In the genomic region with DNA sequence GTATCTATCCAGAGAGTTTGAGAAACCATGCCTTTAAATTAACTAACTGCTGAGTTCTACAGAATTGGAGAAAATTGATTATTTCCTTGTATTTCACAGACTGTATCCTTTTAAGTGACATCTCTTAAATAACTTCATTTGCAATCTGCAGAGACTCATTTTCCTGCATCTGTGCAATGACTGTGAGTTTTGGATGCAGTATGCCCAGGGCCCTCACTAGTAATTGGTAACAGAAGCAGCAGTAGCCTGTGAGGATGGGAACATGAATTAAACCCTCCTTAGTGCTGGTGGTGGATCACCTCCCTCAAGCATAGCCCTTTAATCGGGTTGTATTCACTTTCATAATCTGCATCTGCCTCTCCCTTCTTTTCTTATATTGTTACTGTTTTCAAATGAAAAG, we compare ENCODE assay signal across 14 cellular contexts. TPM values are rescaled to one million over a fixed set of nuclear protein-coding genes. Genes with fewer than 3 reads are reported as not detected.
DNase-seq lines count a peak whose midpoint lies in the region; ATAC-seq and TF ChIP-seq lines count a peak whose summit lies in the region.
"Had no signal": no experiment of that assay in that cellular context is flagged by ENCODE, and none has a peak within 500 bp of the region (broad histone marks: within the 10 kb centered on the region; RNA-seq: fewer than 3 reads in every experiment).

No MANE protein-coding gene starts in this region.

- H3K36me3 Mint-ChIP-seq in activated T-helper 1 cell treated with anti-CD3 and anti-CD28 coated beads, Interleukin-12 subunit alpha, Interleukin-12 subunit beta, Interleukin-2, Interleukin-4 antibody, amounts not matched to agents 30 ng/mL and 10 ng/mL and 1 ng/mL, durations not matched to agents 14 hours and 24 hours and 36 hours (ENCODE audit: low read depth) = peaks cover 48% of the 10 kb centered on the region
- H3K36me3 Mint-ChIP-seq in type B pancreatic cell = peaks cover 26% of the 10 kb centered on the region

- peaks cover 0 to 82% (median 29%) of the 10 kb centered on the region in 9 donors for H3K36me3 ChIP-seq in heart right ventricle

- H3K4me1 ChIP-seq in heart right ventricle (peaks cover 3 to 92% (median 61%) of the 10 kb centered on the region in 9 donors), right cardiac atrium (ENCODE audit: control insufficient read depth, insufficient read depth, low read length) (peaks cover 2% of the 10 kb centered on the region)

- H3K4me3 ChIP-seq in heart right ventricle = peak overlapping the region in 1 of 10 donors; percentile 2
- H3K4me3 ChIP-seq in right cardiac atrium (ENCODE audit: low read length) = no peak overlapping the region

- DNase-seq in heart right ventricle (no peak), Right ventricle myocardium inferior (ENCODE audit: missing footprints) (no peak), right cardiac atrium (no peak), type B pancreatic cell (ENCODE audit: extremely low spot score, unreplicated experiment) (no peak), NCI-H128 (lab: John Stamatoyannopoulos, UW; ENCODE audit: unreplicated experiment) (no peak)
- DNase-seq in activated T-helper 1 cell treated with anti-CD3 and anti-CD28 coated beads, Interleukin-12 subunit alpha, Interleukin-12 subunit beta, Interleukin-2, Interleukin-4 antibody, amounts not matched to agents 30 ng/mL and 10 ng/mL and 1 ng/mL, durations not matched to agents 14 hours and 24 hours and 36 hours (ENCODE audit: low spot score) = no peak
- DNase-seq in stimulated activated CD4-positive, alpha-beta T cell treated with anti-CD3 and anti-CD28 coated beads, Interleukin-4, amount 100 ng/mL, for 1 hour = no peak
- DNase-seq: activated CD8-positive, alpha-beta memory T cell treated with anti-CD3 and anti-CD28 coated beads for 24 hours; activated naive CD4-positive, alpha-beta T cell treated with anti-CD3 and anti-CD28 coated beads for 36 hours; caudate nucleus; mesendoderm; occipital lobe; T-helper 9 cell had no signal

- WGBS in heart right ventricle, 2 donors = 31 to 53% methylated on average over 1 of the region's 1 CpG
- WGBS in right cardiac atrium = 47% methylated on average over 1 of the region's 1 CpG

- H3K9me3 ChIP-seq in heart right ventricle (no peaks in the 10 kb centered on the region), right cardiac atrium (ENCODE audit: control insufficient read depth, low read length) (no peaks in the 10 kb centered on the region)

- H3K27me3 ChIP-seq in heart right ventricle (no peaks in the 10 kb centered on the region), right cardiac atrium (ENCODE audit: control insufficient read depth, insufficient read depth) (no peaks in the 10 kb centered on the region)

- H3K4me3 Mint-ChIP-seq in activated T-helper 1 cell treated with anti-CD3 and anti-CD28 coated beads, Interleukin-12 subunit alpha, Interleukin-12 subunit beta, Interleukin-2, Interleukin-4 antibody, amounts not matched to agents 30 ng/mL and 10 ng/mL and 1 ng/mL, durations not matched to agents 14 hours and 24 hours and 36 hours = no peak overlapping the region
- H3K4me3 Mint-ChIP-seq in type B pancreatic cell = no peak overlapping the region
- H3K4me3 Mint-ChIP-seq: activated naive CD4-positive, alpha-beta T cell treated with anti-CD3 and anti-CD28 coated beads for 36 hours had no signal

- H3K27me3 Mint-ChIP-seq in activated T-helper 1 cell treated with anti-CD3 and anti-CD28 coated beads, Interleukin-12 subunit alpha, Interleukin-12 subunit beta, Interleukin-2, Interleukin-4 antibody, amounts not matched to agents 30 ng/mL and 10 ng/mL and 1 ng/mL, durations not matched to agents 14 hours and 24 hours and 36 hours (ENCODE audit: insufficient read depth) = no peaks in the 10 kb centered on the region
- H3K27me3 Mint-ChIP-seq in type B pancreatic cell = no peaks in the 10 kb centered on the region

- peak overlapping the region; percentile 61 for H3K27ac Mint-ChIP-seq in activated T-helper 1 cell treated with anti-CD3 and anti-CD28 coated beads, Interleukin-12 subunit alpha, Interleukin-12 subunit beta, Interleukin-2, Interleukin-4 antibody, amounts not matched to agents 30 ng/mL and 10 ng/mL and 1 ng/mL, durations not matched to agents 14 hours and 24 hours and 36 hours
- peak overlapping the region; percentile 5 for H3K27ac Mint-ChIP-seq in type B pancreatic cell

- H3K4me1 Mint-ChIP-seq in activated T-helper 1 cell treated with anti-CD3 and anti-CD28 coated beads, Interleukin-12 subunit alpha, Interleukin-12 subunit beta, Interleukin-2, Interleukin-4 antibody, amounts not matched to agents 30 ng/mL and 10 ng/mL and 1 ng/mL, durations not matched to agents 14 hours and 24 hours and 36 hours (ENCODE audit: low read depth) = peaks cover 52% of the 10 kb centered on the region
- peaks cover 18% of the 10 kb centered on the region for H3K4me1 Mint-ChIP-seq in type B pancreatic cell (ENCODE audit: unreplicated experiment)

- intact Hi-C loops in heart right ventricle (cut with DNase I) (loop anchor here in 9 of 10 donors (1.0 to 10.0 kb wide), 11 partner anchors 42 to 190 kb away; a partner anchor contains a TSS), Right ventricle myocardium inferior (cut with DNase I) (loop anchor here (2.0 to 5.0 kb wide), 3 partner anchors 42 to 82 kb away; a partner anchor contains a TSS), right cardiac atrium (cut with DNase I) (loop anchor here (5.0 to 10.0 kb wide), 7 partner anchors 50 to 182 kb away; a partner anchor contains a TSS)
- intact Hi-C loops in activated T-helper 1 cell treated with anti-CD3 and anti-CD28 coated beads, Interleukin-12 subunit alpha, Interleukin-12 subunit beta, Interleukin-2, Interleukin-4 antibody, amounts not matched to agents 30 ng/mL and 10 ng/mL and 1 ng/mL, durations not matched to agents 14 hours and 24 hours and 36 hours (cut with micrococcal nuclease) = loop anchor here (5.0 kb wide), 1 partner anchor 197 kb away; a partner anchor contains a TSS

- H3K27ac ChIP-seq in heart right ventricle (peak overlapping the region in 8 of 10 donors; percentile 51 to 82 (median 68)), right cardiac atrium (ENCODE audit: low read length) (peak overlapping the region; percentile 51)

- no peaks in the 10 kb centered on the region for H3K9me3 Mint-ChIP-seq in activated T-helper 1 cell treated with anti-CD3 and anti-CD28 coated beads, Interleukin-12 subunit alpha, Interleukin-12 subunit beta, Interleukin-2, Interleukin-4 antibody, amounts not matched to agents 30 ng/mL and 10 ng/mL and 1 ng/mL, durations not matched to agents 14 hours and 24 hours and 36 hours
- no peaks in the 10 kb centered on the region for H3K9me3 Mint-ChIP-seq in type B pancreatic cell
- H3K9me3 Mint-ChIP-seq: activated naive CD4-positive, alpha-beta T cell treated with anti-CD3 and anti-CD28 coated beads for 36 hours had no signal

- no peak for ATAC-seq in heart right ventricle
- no peak for ATAC-seq in Right ventricle myocardium inferior
- ATAC-seq in right cardiac atrium = no peak
- no peak for ATAC-seq in HG03469 (IDR thresholded peaks at IDR 0.05; ENCODE audit: unreplicated experiment)

- TF ChIP-seq CTCF in heart right ventricle (IDR thresholded peaks at IDR 0.05) (no peak), type B pancreatic cell (conservative IDR thresholded peaks at IDR 0.05) (no peak)

RNA-seq across cellular contexts. Expression of a gene that starts 21.7 kb away (rescaled TPM):
- total RNA-seq in heart right ventricle (1 to 10 TPM; 1.1 to 3.3 (median 1.7) TPM), Right ventricle myocardium inferior (1.6 TPM), right cardiac atrium (1 to 10 TPM; 2.5 to 4.7 (median 4.2) TPM), type B pancreatic cell (ENCODE audit: low replicate concordance) (15.7 and 32.5 TPM in 2 replicates)
- polyA plus RNA-seq in heart right ventricle (1 to 10 TPM in 1 of 2 donors, under 1 TPM in 1; 0.58 to 4.8 TPM), right cardiac atrium (3.5 TPM)
- total RNA-seq in activated T-helper 1 cell treated with anti-CD3 and anti-CD28 coated beads, Interleukin-12 subunit alpha, Interleukin-12 subunit beta, Interleukin-2, Interleukin-4 antibody, amounts not matched to agents 30 ng/mL and 10 ng/mL and 1 ng/mL, durations not matched to agents 14 hours and 24 hours and 36 hours = 7.5 and 8.3 TPM in 2 replicates

RNA-seq across cellular contexts. Expression of a gene that starts 38.9 kb away (rescaled TPM):
- total RNA-seq in heart right ventricle = 10 to 100 TPM in 3 of 10 donors, 1 to 10 TPM in 7; 4.6 to 16.0 (median 6.8) TPM
- polyA plus RNA-seq in heart right ventricle = 10 to 100 TPM; 25.2 to 38.9 TPM
- total RNA-seq in Right ventricle myocardium inferior = 10.9 TPM
- 10.6 and 10.9 TPM in 2 replicates for total RNA-seq in activated T-helper 1 cell treated with anti-CD3 and anti-CD28 coated beads, Interleukin-12 subunit alpha, Interleukin-12 subunit beta, Interleukin-2, Interleukin-4 antibody, amounts not matched to agents 30 ng/mL and 10 ng/mL and 1 ng/mL, durations not matched to agents 14 hours and 24 hours and 36 hours
- 10 to 100 TPM; 11.5 to 14.0 (median 13.1) TPM for total RNA-seq in right cardiac atrium
- polyA plus RNA-seq in right cardiac atrium = 17.4 TPM
- total RNA-seq in type B pancreatic cell (ENCODE audit: low replicate concordance) = 23.3 and 39.5 TPM in 2 replicates
